Comparison of ENCODE assay signal across 1 cellular context in the genomic region with DNA sequence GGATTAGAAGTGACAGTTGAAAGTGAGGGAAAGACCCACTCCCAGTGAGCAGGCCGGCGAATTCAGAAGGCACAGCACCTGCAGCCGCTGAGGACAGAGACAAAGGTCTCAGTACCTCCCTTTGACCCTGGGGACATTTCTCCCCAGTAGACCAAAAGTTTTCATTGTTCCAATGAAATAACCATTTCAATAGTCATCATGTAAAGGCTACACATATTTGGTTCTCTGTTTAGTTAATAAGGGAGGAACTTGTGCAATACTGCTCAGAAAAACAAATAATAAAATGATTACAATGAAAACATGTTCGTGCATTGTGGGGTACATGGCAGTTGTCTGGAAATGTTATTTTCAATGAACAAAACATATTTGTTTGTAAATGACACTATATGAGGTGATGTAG.
TF ChIP-seq lines count a peak whose summit lies in the region.

No MANE protein-coding gene starts in this region.

TF ChIP-seq in HepG2, 621 proteins besides CTCF, POLR2A, EP300 and RAD21 (continued from another document and continues in another):
- TF ChIP-seq ZNF318 (CRISPR knock-in tag; IDR thresholded peaks at IDR 0.05) (no peak), ZNF616 (CRISPR knock-in tag; IDR thresholded peaks at IDR 0.05; ENCODE audit: low read depth) (no peak), ZNF264 (CRISPR knock-in tag; IDR thresholded peaks at IDR 0.05) (no peak), ZBTB33 (CRISPR knock-in tag; IDR thresholded peaks at IDR 0.05) (no peak), RFXAP (CRISPR knock-in tag; IDR thresholded peaks at IDR 0.05; ENCODE audit: borderline replicate concordance) (no peak), ZNF737 (CRISPR knock-in tag; IDR thresholded peaks at IDR 0.05; ENCODE audit: borderline replicate concordance) (no peak), FOXC1 (CRISPR knock-in tag; IDR thresholded peaks at IDR 0.05; ENCODE audit: borderline replicate concordance) (no peak), ZNF607 (CRISPR knock-in tag; IDR thresholded peaks at IDR 0.05; ENCODE audit: borderline replicate concordance) (no peak), THAP11 (CRISPR knock-in tag; IDR thresholded peaks at IDR 0.05) (no peak), ZNF414 (CRISPR knock-in tag; IDR thresholded peaks at IDR 0.05) (no peak), RORA (CRISPR knock-in tag; IDR thresholded peaks at IDR 0.05) (no peak), ZBTB46 (CRISPR knock-in tag; IDR thresholded peaks at IDR 0.05; ENCODE audit: borderline replicate concordance) (no peak), ZBTB7A (CRISPR knock-in tag; IDR thresholded peaks at IDR 0.05) (no peak), ZNF775 (CRISPR knock-in tag; IDR thresholded peaks at IDR 0.05; ENCODE audit: borderline replicate concordance) (no peak), DR1 (CRISPR knock-in tag; IDR thresholded peaks at IDR 0.05) (no peak), GZF1 (CRISPR knock-in tag; IDR thresholded peaks at IDR 0.05) (no peak), GATAD2A (CRISPR knock-in tag; IDR thresholded peaks at IDR 0.05) (peak; percentile 43; the same call in 1 of the 2 replicates), ZNF556 (CRISPR knock-in tag; IDR thresholded peaks at IDR 0.05; ENCODE audit: borderline replicate concordance) (no peak), SALL1 (CRISPR knock-in tag; IDR thresholded peaks at IDR 0.05) (0 out of 2 replicates have a peak, but pooled peaks have one; percentile 28), SP4 (CRISPR knock-in tag; IDR thresholded peaks at IDR 0.05) (no peak), FUBP1 (CRISPR knock-in tag; IDR thresholded peaks at IDR 0.05; ENCODE audit: borderline replicate concordance) (no peak), MLX (CRISPR knock-in tag; IDR thresholded peaks at IDR 0.05) (no peak), ZNF710 (CRISPR knock-in tag; IDR thresholded peaks at IDR 0.05; ENCODE audit: borderline replicate concordance) (peak; percentile 49; the same call in 1 of the 2 replicates), ELF1 (CRISPR knock-in tag; IDR thresholded peaks at IDR 0.05) (no peak), ZNF704 (CRISPR knock-in tag; IDR thresholded peaks at IDR 0.05; ENCODE audit: borderline replicate concordance) (no peak), ZNF354B (CRISPR knock-in tag; IDR thresholded peaks at IDR 0.05) (no peak)
- TF ChIP-seq, protein P1, sequence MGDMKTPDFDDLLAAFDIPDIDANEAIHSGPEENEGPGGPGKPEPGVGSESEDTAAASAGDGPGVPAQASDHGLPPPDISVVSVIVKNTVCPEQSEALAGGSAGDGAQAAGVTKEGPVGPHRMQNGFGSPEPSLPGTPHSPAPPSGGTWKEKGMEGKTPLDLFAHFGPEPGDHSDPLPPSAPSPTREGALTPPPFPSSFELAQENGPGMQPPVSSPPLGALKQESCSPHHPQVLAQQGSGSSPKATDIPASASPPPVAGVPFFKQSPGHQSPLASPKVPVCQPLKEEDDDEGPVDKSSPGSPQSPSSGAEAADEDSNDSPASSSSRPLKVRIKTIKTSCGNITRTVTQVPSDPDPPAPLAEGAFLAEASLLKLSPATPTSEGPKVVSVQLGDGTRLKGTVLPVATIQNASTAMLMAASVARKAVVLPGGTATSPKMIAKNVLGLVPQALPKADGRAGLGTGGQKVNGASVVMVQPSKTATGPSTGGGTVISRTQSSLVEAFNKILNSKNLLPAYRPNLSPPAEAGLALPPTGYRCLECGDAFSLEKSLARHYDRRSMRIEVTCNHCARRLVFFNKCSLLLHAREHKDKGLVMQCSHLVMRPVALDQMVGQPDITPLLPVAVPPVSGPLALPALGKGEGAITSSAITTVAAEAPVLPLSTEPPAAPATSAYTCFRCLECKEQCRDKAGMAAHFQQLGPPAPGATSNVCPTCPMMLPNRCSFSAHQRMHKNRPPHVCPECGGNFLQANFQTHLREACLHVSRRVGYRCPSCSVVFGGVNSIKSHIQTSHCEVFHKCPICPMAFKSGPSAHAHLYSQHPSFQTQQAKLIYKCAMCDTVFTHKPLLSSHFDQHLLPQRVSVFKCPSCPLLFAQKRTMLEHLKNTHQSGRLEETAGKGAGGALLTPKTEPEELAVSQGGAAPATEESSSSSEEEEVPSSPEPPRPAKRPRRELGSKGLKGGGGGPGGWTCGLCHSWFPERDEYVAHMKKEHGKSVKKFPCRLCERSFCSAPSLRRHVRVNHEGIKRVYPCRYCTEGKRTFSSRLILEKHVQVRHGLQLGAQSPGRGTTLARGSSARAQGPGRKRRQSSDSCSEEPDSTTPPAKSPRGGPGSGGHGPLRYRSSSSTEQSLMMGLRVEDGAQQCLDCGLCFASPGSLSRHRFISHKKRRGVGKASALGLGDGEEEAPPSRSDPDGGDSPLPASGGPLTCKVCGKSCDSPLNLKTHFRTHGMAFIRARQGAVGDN (CRISPR knock-in tag; IDR thresholded peaks at IDR 0.05): no peak
